15 cellular contexts compared by ENCODE assay signal in the genomic region with DNA sequence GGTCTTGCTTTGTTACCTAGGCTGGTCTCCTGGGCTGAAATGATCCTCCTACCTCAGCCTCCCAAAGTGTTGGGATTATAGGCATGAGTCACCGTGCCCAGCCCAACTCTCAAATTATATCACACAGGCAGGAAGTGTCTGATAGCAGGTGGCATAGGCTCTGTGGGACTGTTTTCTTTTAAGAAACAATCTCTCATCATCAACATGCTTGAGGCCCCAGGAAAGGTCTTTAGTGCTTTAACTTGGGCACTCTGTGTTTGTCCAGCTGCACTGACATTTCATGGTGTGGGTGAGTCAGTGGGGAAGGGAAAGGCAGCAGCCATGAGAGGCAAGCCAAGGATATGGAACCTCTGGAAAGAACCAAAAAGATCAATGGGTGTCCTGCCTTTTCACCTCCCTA.
DNase-seq lines count a peak whose midpoint lies in the region; ATAC-seq and TF ChIP-seq lines count a peak whose summit lies in the region.
"Had no signal": no experiment of that assay in that cellular context is flagged by ENCODE, and none has a peak within 500 bp of the region (broad histone marks: within the 10 kb centered on the region; RNA-seq: fewer than 3 reads in every experiment).

No MANE protein-coding gene starts in this region.

- no peak overlapping the region for H3K4me3 ChIP-seq in Panc1 (ENCODE audit: low read depth in 2 of 2, low read length in 2 of 2)
- H3K4me3 ChIP-seq in epithelial cell of esophagus (ENCODE audit: low read length) = no peak overlapping the region
- H3K4me3 ChIP-seq: pancreas, thoracic aorta had no signal

- TF ChIP-seq CTCF in Panc1 (IDR thresholded peaks at IDR 0.05) = no peak
- no peak for TF ChIP-seq CTCF in epithelial cell of esophagus (IDR thresholded peaks at IDR 0.05; ENCODE audit: insufficient read depth, low read depth, low read length, missing control alignments)
- TF ChIP-seq CTCF in neural crest cell (conservative IDR thresholded peaks at IDR 0.05) = no peak

- no peaks in the 10 kb centered on the region for H3K36me3 ChIP-seq in Panc1 (ENCODE audit: control insufficient read depth, insufficient read depth, low read length)
- H3K36me3 ChIP-seq: pancreas, thoracic aorta had no signal

- H3K9me3 Mint-ChIP-seq in neural crest cell (peaks cover 4% of the 10 kb centered on the region), immature natural killer cell (no peaks in the 10 kb centered on the region)
- H3K9me3 Mint-ChIP-seq: activated naive CD8-positive, alpha-beta T cell treated with anti-CD3 and anti-CD28 coated beads for 36 hours had no signal

- no peaks in the 10 kb centered on the region for H3K36me3 Mint-ChIP-seq in neural crest cell (ENCODE audit: low read depth)
- H3K36me3 Mint-ChIP-seq in immature natural killer cell = no peaks in the 10 kb centered on the region
- H3K36me3 Mint-ChIP-seq: activated naive CD8-positive, alpha-beta T cell treated with anti-CD3 and anti-CD28 coated beads for 36 hours had no signal

- in situ Hi-C loops in Panc1 (cut with HindIII; ENCODE audit: low pct_unique_long_range_greater_than_20kb, low sequenced_read_pairs) = no loop called here

- H3K27ac ChIP-seq in Panc1 (ENCODE audit: low read length) = peak overlapping the region; percentile 59; the same call in 1 of the 2 replicates
- H3K27ac ChIP-seq: pancreas, thoracic aorta had no signal

- intact Hi-C loops in Panc1 (cut with micrococcal nuclease; ENCODE audit: unreplicated experiment) = no loop called here

- POLR2A ChIA-PET in Panc1 (lab: Charles Lee) = no interaction called here

- H3K4me1 Mint-ChIP-seq in neural crest cell (peaks cover 18% of the 10 kb centered on the region), immature natural killer cell (no peaks in the 10 kb centered on the region)

- CTCF ChIA-PET in Panc1 (lab: Charles Lee) = no interaction called here

- H3K4me3 Mint-ChIP-seq in neural crest cell (no peak overlapping the region), immature natural killer cell (no peak overlapping the region)
- H3K4me3 Mint-ChIP-seq: activated naive CD8-positive, alpha-beta T cell treated with anti-CD3 and anti-CD28 coated beads for 36 hours had no signal

- no TSS peak for BruUV-seq in Panc1 (replicated peaks; lab: Mats Ljungman, UMichigan)

- H3K27me3 ChIP-seq in Panc1 (ENCODE audit: control insufficient read depth, insufficient read depth, low read length) = no peaks in the 10 kb centered on the region
- H3K27me3 ChIP-seq: pancreas had no signal

- no peaks in the 10 kb centered on the region for H3K27me3 Mint-ChIP-seq in neural crest cell (ENCODE audit: low read depth)
- peaks cover 2 to 3% (median 3%) of the 10 kb centered on the region in 3 donors for H3K27me3 Mint-ChIP-seq in immature natural killer cell (ENCODE audit: low read depth in 3 of 3)
- H3K27me3 Mint-ChIP-seq: activated naive CD8-positive, alpha-beta T cell treated with anti-CD3 and anti-CD28 coated beads for 36 hours had no signal

- H3K9me3 ChIP-seq in Panc1 (ENCODE audit: control insufficient read depth, insufficient read depth, low read depth, low read length) = no peaks in the 10 kb centered on the region
- H3K9me3 ChIP-seq: pancreas, thoracic aorta had no signal

- DNase-seq in Daoy (ENCODE audit: low read depth) (peak; percentile 39), Panc1 (ENCODE audit: low read depth, low spot score) (no peak), epithelial cell of esophagus (ENCODE audit: low read depth) (peak; percentile 8), neural crest cell (ENCODE audit: low read depth, low spot score) (no peak), iPS-NIHi11 (ENCODE audit: low spot score) (no peak), immature natural killer cell (no peak)
- DNase-seq in stimulated activated CD4-positive, alpha-beta T cell treated with anti-CD3 and anti-CD28 coated beads, Interleukin-15, amount 100 ng/mL, for 24 hours = no peak
- DNase-seq: activated CD4-positive, alpha-beta T cell treated with anti-CD3 and anti-CD28 coated beads for 1 hour; activated naive CD8-positive, alpha-beta T cell treated with anti-CD3 and anti-CD28 coated beads for 36 hours; activated T-cell treated with anti-CD3 and anti-CD28 coated beads for 4 hours; mesendoderm; NCI-H2171; pancreas had no signal

- no peaks in the 10 kb centered on the region; the same call in 1 of the 2 replicates for H3K4me1 ChIP-seq in Panc1 (ENCODE audit: control insufficient read depth, insufficient read depth, low read length)
- H3K4me1 ChIP-seq: pancreas had no signal

- ATAC-seq in Panc1 = no peak
- ATAC-seq in GM21381 (IDR thresholded peaks at IDR 0.05; ENCODE audit: unreplicated experiment) = no peak
- ATAC-seq: pancreas had no signal

- H3K27ac Mint-ChIP-seq in neural crest cell (ENCODE audit: unreplicated experiment) (peak overlapping the region; percentile 57), immature natural killer cell (no peak overlapping the region)
- H3K27ac Mint-ChIP-seq: activated naive CD8-positive, alpha-beta T cell treated with anti-CD3 and anti-CD28 coated beads for 36 hours had no signal

Comparison
In these comparisons a context has a peak if more than half of its experiments do, and no peak if none do; other contexts are left out.
1. DNase-seq: peak in Daoy (single experiment) and epithelial cell of esophagus (single experiment); none in Panc1 (single experiment), neural crest cell (single experiment), iPS-NIHi11 (single experiment), stimulated activated CD4-positive, alpha-beta T cell treated with anti-CD3 and anti-CD28 coated beads, Interleukin-15, amount 100 ng/mL, for 24 hours (single experiment) and immature natural killer cell (0 of 3).